In the genomic region with DNA sequence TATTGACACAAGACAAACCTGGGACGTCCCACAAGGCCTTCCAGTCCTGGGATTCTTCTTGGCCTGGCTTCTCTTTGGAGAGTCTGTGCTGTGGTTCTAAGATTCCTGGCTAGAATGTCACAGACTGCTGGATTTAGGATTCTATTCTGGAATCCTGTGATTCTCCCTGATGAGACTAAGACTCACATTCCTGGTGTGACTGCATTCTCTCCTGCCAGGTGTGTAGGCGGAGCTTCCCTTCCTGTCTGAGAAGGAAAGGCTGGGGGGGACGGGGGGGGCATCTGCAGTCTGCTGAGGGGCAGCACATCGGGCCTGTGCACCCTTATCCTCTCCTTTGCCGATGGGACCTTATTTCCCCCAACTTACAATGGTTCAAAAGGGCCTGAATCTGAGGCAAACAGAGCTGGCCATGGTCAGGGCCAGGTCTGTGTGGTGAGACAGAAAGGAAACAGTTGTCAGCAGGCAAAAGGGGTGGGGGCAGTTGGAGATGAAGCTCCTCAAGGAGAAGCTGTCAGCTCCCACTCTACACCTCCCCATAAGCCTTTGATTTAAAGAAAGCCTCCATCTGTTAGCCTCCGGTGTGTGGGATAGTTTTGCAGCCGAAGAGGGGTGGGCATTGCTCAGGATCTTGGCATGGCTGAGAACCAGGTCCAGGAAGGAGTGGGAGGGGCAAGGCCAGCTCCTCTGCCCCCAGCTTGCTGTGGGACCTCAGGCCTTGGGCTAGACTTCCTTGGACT, we compare ENCODE assay signal across 22 cellular contexts. TPM values are rescaled to one million over a fixed set of nuclear protein-coding genes. Genes with fewer than 3 reads are reported as not detected.
DNase-seq lines count a peak whose midpoint lies in the region; ATAC-seq, FAIRE-seq and TF ChIP-seq lines count a peak whose summit lies in the region.
"Had no signal": no experiment of that assay in that cellular context is flagged by ENCODE, and none has a peak within 500 bp of the region (broad histone marks: within the 10 kb centered on the region; RNA-seq: fewer than 3 reads in every experiment).

No MANE protein-coding gene starts in this region.

- peak overlapping the region in 9 of 11 experiments; percentile 12 to 95 (median 41); a peak in 13 of 22 replicates for H3K4me2 ChIP-seq in BLaER1 treated with 17β-estradiol and CSF1 and Interleukin-3, amounts not matched to agents 10 nM and 100 nM
- H3K4me2 ChIP-seq in GM23338 (no peak overlapping the region), astrocyte (ENCODE audit: low read length) (no peak overlapping the region)

- H3K4me1 ChIP-seq in BLaER1 treated with 17β-estradiol and CSF1 and Interleukin-3, amounts not matched to agents 10 nM and 100 nM: peaks cover 25 to 82% (median 57%) of the 10 kb centered on the region in 10 experiments
- peaks cover 5% of the 10 kb centered on the region; the same call in 1 of the 2 replicates for H3K4me1 ChIP-seq in GM23338 (ENCODE audit: insufficient read depth)
- no peaks in the 10 kb centered on the region for H3K4me1 ChIP-seq in astrocyte (ENCODE audit: insufficient read depth, low read length)
- peaks cover 29% of the 10 kb centered on the region for H3K4me1 ChIP-seq in lower lobe of right lung
- H3K4me1 ChIP-seq: right lobe of liver had no signal

- no peak overlapping the region for H3K4me3 Mint-ChIP-seq in GM23338
- no peak overlapping the region for H3K4me3 Mint-ChIP-seq in astrocyte (ENCODE audit: unreplicated experiment)

- no peak overlapping the region for H3K27ac Mint-ChIP-seq in GM23338
- peak overlapping the region; percentile 83 for H3K27ac Mint-ChIP-seq in astrocyte (ENCODE audit: unreplicated experiment)

- H3K36me3 Mint-ChIP-seq in GM23338 (ENCODE audit: low read depth): peaks cover 2% of the 10 kb centered on the region; the same call in 1 of the 3 replicates
- no peaks in the 10 kb centered on the region for H3K36me3 Mint-ChIP-seq in astrocyte (ENCODE audit: low read depth, unreplicated experiment)

- H3K36me3 ChIP-seq in BLaER1 treated with 17β-estradiol and CSF1 and Interleukin-3, amounts not matched to agents 10 nM and 100 nM: peaks cover 0 to 7% (median 0%) of the 10 kb centered on the region in 11 experiments; a peak in 1 of 22 replicates
- H3K36me3 ChIP-seq in GM23338 (ENCODE audit: insufficient read depth) (no peaks in the 10 kb centered on the region), astrocyte (ENCODE audit: insufficient read depth, low read length) (no peaks in the 10 kb centered on the region), lower lobe of right lung (peaks cover 31% of the 10 kb centered on the region)
- H3K36me3 ChIP-seq: right lobe of liver had no signal

- DNase-seq in GM23338 (ENCODE audit: low spot score) (peak; percentile 51), astrocyte (ENCODE audit: low read depth) (no peak), lower lobe of right lung (no peak), cerebellum (ENCODE audit: low spot score) (no peak), cerebellar nuclear complex (lab: John Stamatoyannopoulos, UW) (no peak)
- DNase-seq: activated gamma-delta T cell; EL; foreskin melanocyte; GOT3; MV-4-11; NCI-H187 treated with DMSO at 0.1 percent for 48 hours; NCI-H446; right lobe of liver; stimulated activated naive CD4-positive, alpha-beta T cell treated with Interleukin-2 at 50 U/mL for 16 hours; SW 1271; upper lobe of right lung had no signal

- peak overlapping the region in 1 of 11 experiments; percentile 40; a peak in 2 of 22 replicates for H3K9ac ChIP-seq in BLaER1 treated with 17β-estradiol and CSF1 and Interleukin-3, amounts not matched to agents 10 nM and 100 nM
- no peak overlapping the region for H3K9ac ChIP-seq in astrocyte (ENCODE audit: low read length)

- intact Hi-C loops in lower lobe of right lung (cut with DNase I): no loop called here

- H3K27ac ChIP-seq in BLaER1 treated with 17β-estradiol and CSF1 and Interleukin-3, amounts not matched to agents 10 nM and 100 nM: peak overlapping the region in 9 of 11 experiments; percentile 8 to 97 (median 47); a peak in 13 of 22 replicates
- H3K27ac ChIP-seq in GM23338 (ENCODE audit: low read depth) (no peak overlapping the region), astrocyte (ENCODE audit: low read depth, low read length) (no peak overlapping the region), lower lobe of right lung (peak overlapping the region; percentile 36)
- H3K27ac ChIP-seq: coronary artery, right lobe of liver had no signal

- no peaks in the 10 kb centered on the region for H3F3A ChIP-seq in GM23338 (replicated peaks; ENCODE audit: low read depth)

- peaks cover 5% of the 10 kb centered on the region; the same call in 1 of the 2 replicates for H3K9me2 ChIP-seq in GM23338 (ENCODE audit: insufficient read depth)

- H3K9me3 ChIP-seq in BLaER1 treated with 17β-estradiol and CSF1 and Interleukin-3, amounts not matched to agents 10 nM and 100 nM (replicated peaks in 1 of 11): no peaks in the 10 kb centered on the region
- H3K9me3 ChIP-seq in astrocyte (ENCODE audit: insufficient read depth, low read depth, low read length) (no peaks in the 10 kb centered on the region), lower lobe of right lung (no peaks in the 10 kb centered on the region)
- H3K9me3 ChIP-seq: left lung, right lobe of liver, upper lobe of right lung had no signal

- TF ChIP-seq CTCF in GM23338 (conservative IDR thresholded peaks at IDR 0.05; ENCODE audit: low read depth in 2 of 2) (no peak), astrocyte (IDR thresholded peaks at IDR 0.05; ENCODE audit: insufficient read depth, low read depth, low read length) (no peak), lower lobe of right lung (IDR thresholded peaks at IDR 0.05) (no peak)

- H3K4me1 Mint-ChIP-seq in GM23338 (peaks cover 24% of the 10 kb centered on the region), astrocyte (ENCODE audit: low read depth, unreplicated experiment) (peaks cover 17% of the 10 kb centered on the region)

- H3K9me3 Mint-ChIP-seq in GM23338 (no peaks in the 10 kb centered on the region), astrocyte (ENCODE audit: unreplicated experiment) (no peaks in the 10 kb centered on the region)

- ATAC-seq in GM23338: peak; percentile 23
- ATAC-seq in lower lobe of right lung: no peak
- no peak for ATAC-seq in HG02970 (IDR thresholded peaks at IDR 0.05; ENCODE audit: low FRiP score, unreplicated experiment)
- ATAC-seq: K562, left lung, right lobe of liver, upper lobe of right lung had no signal

- H2AFZ ChIP-seq in GM23338 (no peak overlapping the region), astrocyte (ENCODE audit: low read depth, low read length) (no peak overlapping the region)

- H3K27me3 ChIP-seq in BLaER1 treated with 17β-estradiol and CSF1 and Interleukin-3, amounts not matched to agents 10 nM and 100 nM: no peaks in the 10 kb centered on the region
- H3K27me3 ChIP-seq in GM23338 (ENCODE audit: insufficient read depth) (no peaks in the 10 kb centered on the region), astrocyte (ENCODE audit: insufficient read depth, low read length) (no peaks in the 10 kb centered on the region), lower lobe of right lung (ENCODE audit: low read depth) (no peaks in the 10 kb centered on the region)
- H3K27me3 ChIP-seq: left lung, right lobe of liver, upper lobe of right lung had no signal

- no peak for FAIRE-seq in astrocyte (lab: Jason Lieb, UNC)
- FAIRE-seq: K562 had no signal

- H3K79me2 ChIP-seq in GM23338 (replicated peaks; ENCODE audit: insufficient read depth): no peaks in the 10 kb centered on the region
- H3K79me2 ChIP-seq in astrocyte (ENCODE audit: insufficient read depth, low read length): no peaks in the 10 kb centered on the region

- H4K20me1 ChIP-seq in BLaER1 treated with 17β-estradiol and CSF1 and Interleukin-3, amounts not matched to agents 10 nM and 100 nM: no peaks in the 10 kb centered on the region
- H4K20me1 ChIP-seq in GM23338 (replicated peaks; ENCODE audit: insufficient read depth) (no peaks in the 10 kb centered on the region), astrocyte (ENCODE audit: insufficient read depth, low read length) (no peaks in the 10 kb centered on the region)

- no peak overlapping the region for H3K4me3 ChIP-seq in BLaER1 treated with 17β-estradiol and CSF1 and Interleukin-3, amounts not matched to agents 10 nM and 100 nM
- H3K4me3 ChIP-seq in GM23338 (no peak overlapping the region), astrocyte (ENCODE audit: insufficient read depth, low read depth, low read length) (no peak overlapping the region), lower lobe of right lung (no peak overlapping the region)
- H3K4me3 ChIP-seq: coronary artery, K562, left lung, right lobe of liver, upper lobe of right lung had no signal

- peaks cover 18% of the 10 kb centered on the region for H3K27me3 Mint-ChIP-seq in GM23338 (ENCODE audit: insufficient read depth, low read depth, poor library complexity)
- H3K27me3 Mint-ChIP-seq in astrocyte (ENCODE audit: low read depth, unreplicated experiment): peaks cover 18% of the 10 kb centered on the region

RNA-seq across cellular contexts. Expression of a gene that starts 30.9 kb away (rescaled TPM):
- total RNA-seq in GM23338 (2014; rRNA removed; shearing (Covaris generic)): 13.9 and 19.3 TPM in 2 replicates
- 4.9 and 6.3 TPM in 2 replicates for polyA plus RNA-seq in GM23338 (2016; fragmentation: Nextera tagmentation; extraction: Ambion mirVana)
- 0.68 TPM in 1 of 2 replicates, not detected in the other for total RNA-seq in astrocyte
- total RNA-seq in lower lobe of right lung: 212 TPM
- total RNA-seq in cerebellum: 2.0 TPM
- total RNA-seq: osteoblast had no signal

RNA-seq across cellular contexts. Expression of a gene that starts 48.4 kb away (rescaled TPM):
- 48.3 and 52.3 TPM in 2 replicates for total RNA-seq in GM23338 (2014; rRNA removed; shearing (Covaris generic))
- polyA plus RNA-seq in GM23338 (2016; fragmentation: Nextera tagmentation; extraction: Ambion mirVana): 16.8 and 21.9 TPM in 2 replicates
- total RNA-seq in astrocyte (36.7 and 37.4 TPM in 2 replicates), lower lobe of right lung (51.3 TPM), cerebellum (50.9 TPM)

RNA-seq across cellular contexts. Expression of a gene that starts 57.3 kb away (rescaled TPM):
- 75.2 and 75.3 TPM in 2 replicates for total RNA-seq in GM23338 (2014; rRNA removed; shearing (Covaris generic))
- 228 and 241 TPM in 2 replicates for polyA plus RNA-seq in GM23338 (2016; fragmentation: Nextera tagmentation; extraction: Ambion mirVana)
- total RNA-seq in astrocyte: 22.8 and 26.1 TPM in 2 replicates
- 21.4 TPM for total RNA-seq in lower lobe of right lung
- total RNA-seq in cerebellum: 15.6 TPM

Comparison
In these comparisons a context has a peak if more than half of its experiments do, and no peak if none do; other contexts are left out.
1. H3K27ac ChIP-seq: peak in BLaER1 treated with 17β-estradiol and CSF1 and Interleukin-3, amounts not matched to agents 10 nM and 100 nM (9 of 11) and lower lobe of right lung (single experiment); none in GM23338 (single experiment) and astrocyte (single experiment).
2. H3K4me2 ChIP-seq: peak in BLaER1 treated with 17β-estradiol and CSF1 and Interleukin-3, amounts not matched to agents 10 nM and 100 nM (9 of 11); none in GM23338 (single experiment) and astrocyte (single experiment).
3. RNA of a gene that starts 30.9 kb away (total RNA-seq): 212 TPM in lower lobe of right lung (single experiment); 13.9 to 19.3 TPM in GM23338, 2.0 TPM in cerebellum (single experiment) and 0.68 TPM in astrocyte; every median in the first group is over 10 times any median in the second.